Comparison of ENCODE assay signal across 13 cellular contexts in genomic region chr1:35047188-35047858, GRCh38. TPM values are rescaled to one million over a fixed set of nuclear protein-coding genes. Genes with fewer than 3 reads are reported as not detected.
A peak's percentile ranks its signal among the peaks of the same experiment; 100 is the strongest.
DNase-seq lines count a peak whose midpoint lies in the region; TF ChIP-seq lines count a peak whose summit lies in the region.
"Had no signal": no experiment of that assay in that cellular context is flagged by ENCODE, and none has a peak within 500 bp of the region (broad histone marks: within the 10 kb centered on the region; RNA-seq: fewer than 3 reads in every experiment).

No MANE protein-coding gene starts in this region.

- TF ChIP-seq POLR2A in Peyer's patch (IDR thresholded peaks at IDR 0.05) = no peak

- H3K27ac ChIP-seq in PC-9 = no peak overlapping the region
- H3K27ac ChIP-seq in Peyer's patch = no peak overlapping the region
- no peak overlapping the region for H3K27ac ChIP-seq in MM.1S (ENCODE audit: low read length)
- H3K27ac ChIP-seq: cardiac muscle cell, HL-60, right atrium auricular region had no signal

- BruUV-seq in PC-9 (replicated peaks; lab: Mats Ljungman, UMichigan) = no TSS peak

- H3K27me3 ChIP-seq in PC-9 (ENCODE audit: insufficient read depth, low read depth) = no peaks in the 10 kb centered on the region
- H3K27me3 ChIP-seq in Peyer's patch = no peaks in the 10 kb centered on the region
- H3K27me3 ChIP-seq in MM.1S (replicated peaks; ENCODE audit: insufficient read depth, low read length) = no peaks in the 10 kb centered on the region
- H3K27me3 ChIP-seq: cardiac muscle cell, right atrium auricular region had no signal

- intact Hi-C loops in PC-9 (cut with micrococcal nuclease; ENCODE audit: unreplicated experiment) = no loop called here

- H3K4me3 ChIP-seq in PC-9 = no peak overlapping the region
- H3K4me3 ChIP-seq in skeletal muscle cell (ENCODE audit: low read depth, low read length) = no peak overlapping the region
- H3K4me3 ChIP-seq in Peyer's patch = no peak overlapping the region
- no peak overlapping the region for H3K4me3 ChIP-seq in MM.1S (ENCODE audit: low read length)
- H3K4me3 ChIP-seq: cardiac muscle cell, right atrium auricular region had no signal

- H3K9me2 ChIP-seq in PC-9 (ENCODE audit: insufficient read depth) (no peaks in the 10 kb centered on the region), MM.1S (replicated peaks; ENCODE audit: insufficient read depth, low read length) (no peaks in the 10 kb centered on the region)

- H3K79me2 ChIP-seq in PC-9 (ENCODE audit: low read depth) = no peaks in the 10 kb centered on the region
- no peaks in the 10 kb centered on the region for H3K79me2 ChIP-seq in MM.1S (ENCODE audit: low read length)

- H3K4me1 ChIP-seq in PC-9 (replicated peaks; ENCODE audit: insufficient read depth) (0 out of 2 replicates have a peak, but pooled peaks cover 4% of the 10 kb centered on the region), Peyer's patch (no peaks in the 10 kb centered on the region), MM.1S (ENCODE audit: low read length) (no peaks in the 10 kb centered on the region)
- H3K4me1 ChIP-seq: right atrium auricular region had no signal

- no peak overlapping the region for H3K9ac ChIP-seq in MM.1S (ENCODE audit: low read length)

- POLR2A ChIA-PET in PC-9 (lab: Charles Lee; ENCODE audit: unreplicated experiment) = interaction anchor here (0.6 kb wide), 1 partner anchor 63 kb away, joined by 3 read pairs; no protein-coding TSS in a partner anchor

- CTCF ChIA-PET in PC-9 (lab: Charles Lee) = interaction anchor here (0.7 kb wide), 1 partner anchor 152 kb away, joined by 5 read pairs; no protein-coding TSS in a partner anchor

- H3K9me3 ChIP-seq in PC-9 (ENCODE audit: insufficient read depth, low read depth) (no peaks in the 10 kb centered on the region), Peyer's patch (no peaks in the 10 kb centered on the region), MM.1S (replicated peaks; ENCODE audit: insufficient read depth, low read length) (no peaks in the 10 kb centered on the region)
- H3K9me3 ChIP-seq: right atrium auricular region had no signal

- DNase-seq in GM10266 (ENCODE audit: extremely low spot score) = no peak
- peak; percentile 22 to 55 for DNase-seq in PC-9
- peak; percentile 80 for DNase-seq in dermis blood vessel endothelial cell
- DNase-seq in skeletal muscle cell (ENCODE audit: low read depth) = peak; percentile 77
- no peak for DNase-seq in stimulated activated CD4-positive, alpha-beta T cell treated with anti-CD3 and anti-CD28 coated beads, Interleukin-2, amount 100 ng/mL, for 48 hours
- DNase-seq in Peyer's patch = no peak
- DNase-seq in MM.1S = no peak
- no peak for DNase-seq in cerebellar nuclear complex (lab: John Stamatoyannopoulos, UW)
- DNase-seq: left cardiac atrium, NCI-H510A treated with DMSO at 0.1 percent for 48 hours had no signal

- H3K4me2 ChIP-seq in PC-9 = peak overlapping the region; percentile 27; the same call in 1 of the 2 replicates
- H3K4me2 ChIP-seq in MM.1S (ENCODE audit: low read depth, low read length) = no peak overlapping the region

- no peaks in the 10 kb centered on the region for H4K20me1 ChIP-seq in PC-9 (ENCODE audit: insufficient read depth)
- H4K20me1 ChIP-seq in MM.1S (ENCODE audit: insufficient read depth, low read length) = no peaks in the 10 kb centered on the region

- H2AFZ ChIP-seq in PC-9 = no peak overlapping the region; the same call in 1 of the 2 replicates
- H2AFZ ChIP-seq in MM.1S (ENCODE audit: low read length) = no peak overlapping the region

- H3F3A ChIP-seq in PC-9 (ENCODE audit: insufficient read depth, low read depth) (no peaks in the 10 kb centered on the region), MM.1S (ENCODE audit: insufficient read depth, low read length) (no peaks in the 10 kb centered on the region)

- TF ChIP-seq CTCF in GM10266 (IDR thresholded peaks at IDR 0.05; ENCODE audit: control insufficient read depth, insufficient read depth, low read depth, missing control alignments) = peak; percentile 6
- no peak for TF ChIP-seq CTCF in PC-9 (conservative IDR thresholded peaks at IDR 0.05)
- no peak for TF ChIP-seq CTCF in Peyer's patch (IDR thresholded peaks at IDR 0.05)
- TF ChIP-seq CTCF in MM.1S (IDR thresholded peaks at IDR 0.05; ENCODE audit: low read length) = no peak

- H3K36me3 ChIP-seq in PC-9 (ENCODE audit: low read depth) (no peaks in the 10 kb centered on the region), Peyer's patch (no peaks in the 10 kb centered on the region), MM.1S (replicated peaks; ENCODE audit: insufficient read depth, low read length) (no peaks in the 10 kb centered on the region)
- H3K36me3 ChIP-seq: cardiac muscle cell, right atrium auricular region had no signal

RNA-seq across cellular contexts. Expression of gene ZMYM6, which starts 15.6 kb away (rescaled TPM):
- 17.2 and 18.8 TPM in 2 replicates for total RNA-seq in PC-9 (2021)
- total RNA-seq in dermis blood vessel endothelial cell = 10.1 and 11.9 TPM in 2 replicates
- 10 to 100 TPM; 23.1 to 36.9 (median 31.1) TPM for total RNA-seq in Peyer's patch

RNA-seq across cellular contexts. Expression of gene ZMYM1, which starts 31.9 kb away (rescaled TPM):
- total RNA-seq in PC-9 (2021) (31.9 and 49.7 TPM in 2 replicates), dermis blood vessel endothelial cell (30.1 and 34.9 TPM in 2 replicates), Peyer's patch (10 to 100 TPM in 3 of 4 donors, 1 to 10 TPM in 1; 9.6 to 44.6 (median 13.1) TPM)

Comparison
In these comparisons a context has a peak if more than half of its experiments do, and no peak if none do; other contexts are left out.
1. DNase-seq: peak in PC-9 (2 of 2), dermis blood vessel endothelial cell (single experiment) and skeletal muscle cell (single experiment); none in GM10266 (single experiment), stimulated activated CD4-positive, alpha-beta T cell treated with anti-CD3 and anti-CD28 coated beads, Interleukin-2, amount 100 ng/mL, for 48 hours (0 of 2), Peyer's patch (0 of 3), MM.1S (single experiment) and cerebellar nuclear complex (0 of 2).